Comparison of ENCODE assay signal across 1 cellular context in the genomic region with DNA sequence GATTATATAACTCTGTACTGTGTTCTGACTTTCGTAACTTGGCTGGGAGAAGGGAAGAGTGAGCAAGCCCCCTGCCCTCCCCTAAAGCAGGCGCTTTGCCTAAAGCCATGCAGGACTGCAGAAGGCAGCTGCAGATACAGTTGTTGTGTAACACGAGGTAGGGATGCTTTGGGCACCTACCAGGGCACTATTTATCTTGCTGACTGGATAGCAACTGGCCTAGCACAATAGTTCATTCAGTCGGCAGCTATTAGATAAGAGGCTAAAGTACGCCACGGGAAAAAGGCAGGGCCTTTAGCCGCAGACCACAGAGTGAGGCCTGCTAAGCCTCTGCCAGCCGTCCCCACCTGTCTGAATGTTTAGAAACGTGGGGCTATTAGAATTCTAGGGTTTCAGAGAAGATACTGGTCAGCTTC.
TF ChIP-seq lines count a peak whose summit lies in the region.

No MANE protein-coding gene starts in this region.

TF ChIP-seq in HepG2, 621 proteins besides CTCF, POLR2A, EP300 and RAD21 (continued from another document and continues in another):
- TF ChIP-seq, protein P1, sequence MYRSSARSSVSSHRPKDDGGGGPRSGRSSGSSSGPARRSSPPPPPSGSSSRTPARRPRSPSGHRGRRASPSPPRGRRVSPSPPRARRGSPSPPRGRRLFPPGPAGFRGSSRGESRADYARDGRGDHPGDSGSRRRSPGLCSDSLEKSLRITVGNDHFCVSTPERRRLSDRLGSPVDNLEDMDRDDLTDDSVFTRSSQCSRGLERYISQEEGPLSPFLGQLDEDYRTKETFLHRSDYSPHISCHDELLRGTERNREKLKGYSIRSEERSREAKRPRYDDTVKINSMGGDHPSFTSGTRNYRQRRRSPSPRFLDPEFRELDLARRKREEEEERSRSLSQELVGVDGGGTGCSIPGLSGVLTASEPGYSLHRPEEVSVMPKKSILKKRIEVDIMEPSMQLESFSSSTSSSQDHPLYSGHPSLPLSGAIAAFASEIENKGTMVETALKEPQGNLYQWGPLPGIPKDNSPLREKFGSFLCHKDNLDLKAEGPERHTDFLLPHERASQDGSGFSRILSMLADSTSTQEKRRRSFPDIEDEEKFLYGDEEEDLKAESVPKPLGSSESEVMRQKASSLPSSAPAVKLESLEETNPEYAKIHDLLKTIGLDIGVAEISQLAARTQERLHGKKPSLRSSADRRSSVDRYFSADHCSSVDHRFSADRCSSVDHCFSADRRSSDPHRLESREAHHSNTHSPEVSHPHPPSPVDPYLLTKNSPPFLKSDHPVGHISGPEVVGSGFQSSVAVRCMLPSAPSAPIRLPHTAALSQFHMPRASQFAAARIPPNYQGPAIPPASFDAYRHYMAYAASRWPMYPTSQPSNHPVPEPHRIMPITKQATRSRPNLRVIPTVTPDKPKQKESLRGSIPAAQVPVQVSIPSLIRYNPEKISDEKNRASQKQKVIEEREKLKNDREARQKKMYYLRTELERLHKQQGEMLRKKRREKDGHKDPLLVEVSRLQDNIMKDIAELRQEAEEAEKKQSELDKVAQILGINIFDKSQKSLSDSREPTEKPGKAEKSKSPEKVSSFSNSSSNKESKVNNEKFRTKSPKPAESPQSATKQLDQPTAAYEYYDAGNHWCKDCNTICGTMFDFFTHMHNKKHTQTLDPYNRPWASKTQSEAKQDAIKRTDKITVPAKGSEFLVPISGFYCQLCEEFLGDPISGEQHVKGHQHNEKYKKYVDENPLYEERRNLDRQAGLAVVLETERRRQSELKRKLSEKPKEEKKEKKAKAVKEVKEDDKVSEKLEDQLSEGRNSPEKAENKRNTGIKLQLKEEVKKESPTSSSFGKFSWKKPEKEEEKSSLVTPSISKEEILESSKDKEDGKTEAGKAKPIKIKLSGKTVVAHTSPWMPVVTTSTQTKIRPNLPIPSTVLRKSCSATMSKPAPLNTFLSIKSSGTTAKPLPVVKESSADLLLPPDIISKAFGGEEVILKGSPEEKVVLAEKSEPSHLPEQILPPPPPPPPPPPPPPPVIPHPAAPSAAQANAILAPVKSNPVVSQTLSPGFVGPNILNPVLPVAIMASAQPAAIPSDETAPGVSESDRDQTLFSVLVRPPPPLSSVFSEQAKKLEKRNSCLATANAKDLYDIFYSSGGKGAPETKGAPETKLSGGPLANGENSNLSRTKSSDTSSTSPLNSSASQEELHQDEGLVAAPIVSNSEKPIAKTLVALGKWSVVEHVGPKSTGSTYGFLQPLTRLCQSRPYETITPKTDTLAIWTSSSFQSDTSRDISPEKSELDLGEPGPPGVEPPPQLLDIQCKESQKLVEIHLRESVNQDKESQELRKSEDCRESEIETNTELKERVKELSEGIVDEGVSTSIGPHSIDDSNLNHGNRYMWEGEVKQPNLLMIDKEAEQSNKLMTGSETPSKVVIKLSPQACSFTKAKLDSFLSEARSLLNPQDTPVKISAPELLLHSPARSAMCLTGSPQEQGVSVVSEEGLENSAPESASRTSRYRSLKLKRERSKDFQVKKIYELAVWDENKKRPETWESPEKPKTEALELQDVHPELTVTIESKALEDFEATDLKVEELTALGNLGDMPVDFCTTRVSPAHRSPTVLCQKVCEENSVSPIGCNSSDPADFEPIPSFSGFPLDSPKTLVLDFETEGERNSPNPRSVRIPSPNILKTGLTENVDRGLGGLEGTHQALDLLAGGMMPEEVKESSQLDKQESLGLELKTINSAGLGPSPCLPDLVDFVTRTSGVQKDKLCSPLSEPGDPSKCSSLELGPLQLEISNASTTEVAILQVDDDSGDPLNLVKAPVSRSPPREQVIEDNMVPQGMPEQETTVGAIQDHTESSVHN (CRISPR knock-in tag; IDR thresholded peaks at IDR 0.05) = no peak
- TF ChIP-seq ZNF180 (CRISPR knock-in tag; IDR thresholded peaks at IDR 0.05; ENCODE audit: borderline replicate concordance, low read depth) (no peak), SIN3A (IDR thresholded peaks at IDR 0.05; ENCODE audit: borderline replicate concordance, low read depth, low read length) (no peak), SRSF1 (optimal IDR thresholded peaks at IDR 0.05; ENCODE audit: low read depth, low read length) (no peak), MZF1 (CRISPR knock-in tag; IDR thresholded peaks at IDR 0.05; ENCODE audit: borderline replicate concordance) (no peak), SAP130 (CRISPR knock-in tag; IDR thresholded peaks at IDR 0.05; ENCODE audit: low read depth) (peak; percentile 85), DR1 (CRISPR knock-in tag; IDR thresholded peaks at IDR 0.05) (no peak), PCBP2 (optimal IDR thresholded peaks at IDR 0.05; ENCODE audit: low read depth, low read length, poor library complexity, severe bottlenecking) (no peak), CBFB (CRISPR knock-in tag; IDR thresholded peaks at IDR 0.05) (peak; percentile 60; the same call in 1 of the 2 replicates), ZFAT (CRISPR knock-in tag; conservative IDR thresholded peaks at IDR 0.05) (no peak), ZSCAN29 (CRISPR knock-in tag; conservative IDR thresholded peaks at IDR 0.05) (0 out of 2 replicates have a peak, but pooled peaks have one; percentile 39), TP53 (CRISPR knock-in tag; conservative IDR thresholded peaks at IDR 0.05) (no peak), ZFP37 (CRISPR knock-in tag; IDR thresholded peaks at IDR 0.05; ENCODE audit: borderline replicate concordance) (peak; percentile 71; the same call in 1 of the 2 replicates), TBP (CRISPR knock-in tag; IDR thresholded peaks at IDR 0.05) (no peak), ZNF256 (CRISPR knock-in tag; conservative IDR thresholded peaks at IDR 0.05) (no peak), TEAD2 (CRISPR knock-in tag; IDR thresholded peaks at IDR 0.05) (no peak), HMG20A (CRISPR knock-in tag; IDR thresholded peaks at IDR 0.05; ENCODE audit: borderline replicate concordance) (peak; percentile 64; the same call in 1 of the 2 replicates), ZNF451 (CRISPR knock-in tag; IDR thresholded peaks at IDR 0.05) (no peak), ZSCAN25 (CRISPR knock-in tag; IDR thresholded peaks at IDR 0.05) (peak; percentile 40; the same call in 1 of the 2 replicates)
- TF ChIP-seq, protein P2, sequence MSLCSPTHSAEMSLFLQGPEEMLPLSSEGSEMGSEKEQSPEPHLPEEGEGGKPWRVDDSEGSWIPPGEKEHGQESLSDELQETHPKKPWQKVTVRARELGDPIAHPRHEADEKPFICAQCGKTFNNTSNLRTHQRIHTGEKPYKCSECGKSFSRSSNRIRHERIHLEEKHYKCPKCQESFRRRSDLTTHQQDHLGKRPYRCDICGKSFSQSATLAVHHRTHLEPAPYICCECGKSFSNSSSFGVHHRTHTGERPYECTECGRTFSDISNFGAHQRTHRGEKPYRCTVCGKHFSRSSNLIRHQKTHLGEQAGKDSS (CRISPR knock-in tag; IDR thresholded peaks at IDR 0.05; ENCODE audit: borderline replicate concordance, low read depth) = 0 out of 2 replicates have a peak, but pooled peaks have one; percentile 39
- TF ChIP-seq, protein P3, sequence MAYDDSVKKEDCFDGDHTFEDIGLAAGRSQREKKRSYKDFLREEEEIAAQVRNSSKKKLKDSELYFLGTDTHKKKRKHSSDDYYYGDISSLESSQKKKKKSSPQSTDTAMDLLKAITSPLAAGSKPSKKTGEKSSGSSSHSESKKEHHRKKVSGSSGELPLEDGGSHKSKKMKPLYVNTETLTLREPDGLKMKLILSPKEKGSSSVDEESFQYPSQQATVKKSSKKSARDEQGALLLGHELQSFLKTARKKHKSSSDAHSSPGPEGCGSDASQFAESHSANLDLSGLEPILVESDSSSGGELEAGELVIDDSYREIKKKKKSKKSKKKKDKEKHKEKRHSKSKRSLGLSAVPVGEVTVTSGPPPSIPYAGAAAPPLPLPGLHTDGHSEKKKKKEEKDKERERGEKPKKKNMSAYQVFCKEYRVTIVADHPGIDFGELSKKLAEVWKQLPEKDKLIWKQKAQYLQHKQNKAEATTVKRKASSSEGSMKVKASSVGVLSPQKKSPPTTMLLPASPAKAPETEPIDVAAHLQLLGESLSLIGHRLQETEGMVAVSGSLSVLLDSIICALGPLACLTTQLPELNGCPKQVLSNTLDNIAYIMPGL (CRISPR knock-in tag; IDR thresholded peaks at IDR 0.05; ENCODE audit: borderline replicate concordance in 1 of 2, low read depth in 1 of 2) = peak; percentile 28 to 53; a peak in 2 of 4 replicates
- TF ChIP-seq, protein P4, sequence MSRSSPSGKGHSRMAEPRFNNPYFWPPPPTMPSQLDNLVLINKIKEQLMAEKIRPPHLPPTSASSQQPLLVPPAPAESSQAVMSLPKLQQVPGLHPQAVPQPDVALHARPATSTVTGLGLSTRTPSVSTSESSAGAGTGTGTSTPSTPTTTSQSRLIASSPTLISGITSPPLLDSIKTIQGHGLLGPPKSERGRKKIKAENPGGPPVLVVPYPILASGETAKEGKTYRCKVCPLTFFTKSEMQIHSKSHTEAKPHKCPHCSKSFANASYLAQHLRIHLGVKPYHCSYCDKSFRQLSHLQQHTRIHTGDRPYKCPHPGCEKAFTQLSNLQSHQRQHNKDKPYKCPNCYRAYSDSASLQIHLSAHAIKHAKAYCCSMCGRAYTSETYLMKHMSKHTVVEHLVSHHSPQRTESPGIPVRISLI (CRISPR knock-in tag; IDR thresholded peaks at IDR 0.05; ENCODE audit: borderline replicate concordance) = no peak
- TF ChIP-seq, protein P5, sequence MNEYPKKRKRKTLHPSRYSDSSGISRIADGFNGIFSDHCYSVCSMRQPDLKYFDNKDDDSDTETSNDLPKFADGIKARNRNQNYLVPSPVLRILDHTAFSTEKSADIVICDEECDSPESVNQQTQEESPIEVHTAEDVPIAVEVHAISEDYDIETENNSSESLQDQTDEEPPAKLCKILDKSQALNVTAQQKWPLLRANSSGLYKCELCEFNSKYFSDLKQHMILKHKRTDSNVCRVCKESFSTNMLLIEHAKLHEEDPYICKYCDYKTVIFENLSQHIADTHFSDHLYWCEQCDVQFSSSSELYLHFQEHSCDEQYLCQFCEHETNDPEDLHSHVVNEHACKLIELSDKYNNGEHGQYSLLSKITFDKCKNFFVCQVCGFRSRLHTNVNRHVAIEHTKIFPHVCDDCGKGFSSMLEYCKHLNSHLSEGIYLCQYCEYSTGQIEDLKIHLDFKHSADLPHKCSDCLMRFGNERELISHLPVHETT (CRISPR knock-in tag; conservative IDR thresholded peaks at IDR 0.05) = peak; percentile 53; the same call in 1 of the 2 replicates
- TF ChIP-seq, protein P6, sequence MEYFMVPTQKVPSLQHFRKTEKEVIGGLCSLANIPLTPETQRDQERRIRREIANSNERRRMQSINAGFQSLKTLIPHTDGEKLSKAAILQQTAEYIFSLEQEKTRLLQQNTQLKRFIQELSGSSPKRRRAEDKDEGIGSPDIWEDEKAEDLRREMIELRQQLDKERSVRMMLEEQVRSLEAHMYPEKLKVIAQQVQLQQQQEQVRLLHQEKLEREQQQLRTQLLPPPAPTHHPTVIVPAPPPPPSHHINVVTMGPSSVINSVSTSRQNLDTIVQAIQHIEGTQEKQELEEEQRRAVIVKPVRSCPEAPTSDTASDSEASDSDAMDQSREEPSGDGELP (IDR thresholded peaks at IDR 0.05; ENCODE audit: borderline replicate concordance, low read depth) = peak; percentile 46; the same call in 1 of the 2 replicates
- TF ChIP-seq, protein P7, sequence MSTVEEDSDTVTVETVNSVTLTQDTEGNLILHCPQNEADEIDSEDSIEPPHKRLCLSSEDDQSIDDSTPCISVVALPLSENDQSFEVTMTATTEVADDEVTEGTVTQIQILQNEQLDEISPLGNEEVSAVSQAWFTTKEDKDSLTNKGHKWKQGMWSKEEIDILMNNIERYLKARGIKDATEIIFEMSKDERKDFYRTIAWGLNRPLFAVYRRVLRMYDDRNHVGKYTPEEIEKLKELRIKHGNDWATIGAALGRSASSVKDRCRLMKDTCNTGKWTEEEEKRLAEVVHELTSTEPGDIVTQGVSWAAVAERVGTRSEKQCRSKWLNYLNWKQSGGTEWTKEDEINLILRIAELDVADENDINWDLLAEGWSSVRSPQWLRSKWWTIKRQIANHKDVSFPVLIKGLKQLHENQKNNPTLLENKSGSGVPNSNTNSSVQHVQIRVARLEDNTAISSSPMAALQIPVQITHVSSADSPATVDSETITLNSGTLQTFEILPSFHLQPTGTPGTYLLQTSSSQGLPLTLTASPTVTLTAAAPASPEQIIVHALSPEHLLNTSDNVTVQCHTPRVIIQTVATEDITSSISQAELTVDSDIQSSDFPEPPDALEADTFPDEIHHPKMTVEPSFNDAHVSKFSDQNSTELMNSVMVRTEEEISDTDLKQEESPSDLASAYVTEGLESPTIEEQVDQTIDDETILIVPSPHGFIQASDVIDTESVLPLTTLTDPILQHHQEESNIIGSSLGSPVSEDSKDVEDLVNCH (CRISPR knock-in tag; IDR thresholded peaks at IDR 0.05) = no peak
- TF ChIP-seq, protein P8, sequence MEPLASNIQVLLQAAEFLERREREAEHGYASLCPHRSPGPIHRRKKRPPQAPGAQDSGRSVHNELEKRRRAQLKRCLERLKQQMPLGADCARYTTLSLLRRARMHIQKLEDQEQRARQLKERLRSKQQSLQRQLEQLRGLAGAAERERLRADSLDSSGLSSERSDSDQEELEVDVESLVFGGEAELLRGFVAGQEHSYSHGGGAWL (CRISPR knock-in tag; IDR thresholded peaks at IDR 0.05) = no peak
- TF ChIP-seq, protein P9, sequence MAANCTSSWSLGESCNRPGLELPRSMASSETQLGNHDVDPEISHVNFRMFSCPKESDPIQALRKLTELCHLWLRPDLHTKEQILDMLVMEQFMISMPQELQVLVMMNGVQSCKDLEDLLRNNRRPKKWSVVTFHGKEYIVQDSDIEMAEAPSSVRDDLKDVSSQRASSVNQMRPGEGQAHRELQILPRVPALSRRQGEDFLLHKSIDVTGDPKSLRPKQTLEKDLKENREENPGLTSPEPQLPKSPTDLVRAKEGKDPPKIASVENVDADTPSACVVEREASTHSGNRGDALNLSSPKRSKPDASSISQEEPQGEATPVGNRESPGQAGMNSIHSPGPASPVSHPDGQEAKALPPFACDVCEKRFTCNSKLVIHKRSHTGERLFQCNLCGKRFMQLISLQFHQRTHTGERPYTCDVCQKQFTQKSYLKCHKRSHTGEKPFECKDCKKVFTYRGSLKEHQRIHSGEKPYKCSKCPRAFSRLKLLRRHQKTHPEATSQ (CRISPR knock-in tag; IDR thresholded peaks at IDR 0.05; ENCODE audit: borderline replicate concordance) = peak; percentile 74; the same call in 1 of the 2 replicates
- TF ChIP-seq, protein P10, sequence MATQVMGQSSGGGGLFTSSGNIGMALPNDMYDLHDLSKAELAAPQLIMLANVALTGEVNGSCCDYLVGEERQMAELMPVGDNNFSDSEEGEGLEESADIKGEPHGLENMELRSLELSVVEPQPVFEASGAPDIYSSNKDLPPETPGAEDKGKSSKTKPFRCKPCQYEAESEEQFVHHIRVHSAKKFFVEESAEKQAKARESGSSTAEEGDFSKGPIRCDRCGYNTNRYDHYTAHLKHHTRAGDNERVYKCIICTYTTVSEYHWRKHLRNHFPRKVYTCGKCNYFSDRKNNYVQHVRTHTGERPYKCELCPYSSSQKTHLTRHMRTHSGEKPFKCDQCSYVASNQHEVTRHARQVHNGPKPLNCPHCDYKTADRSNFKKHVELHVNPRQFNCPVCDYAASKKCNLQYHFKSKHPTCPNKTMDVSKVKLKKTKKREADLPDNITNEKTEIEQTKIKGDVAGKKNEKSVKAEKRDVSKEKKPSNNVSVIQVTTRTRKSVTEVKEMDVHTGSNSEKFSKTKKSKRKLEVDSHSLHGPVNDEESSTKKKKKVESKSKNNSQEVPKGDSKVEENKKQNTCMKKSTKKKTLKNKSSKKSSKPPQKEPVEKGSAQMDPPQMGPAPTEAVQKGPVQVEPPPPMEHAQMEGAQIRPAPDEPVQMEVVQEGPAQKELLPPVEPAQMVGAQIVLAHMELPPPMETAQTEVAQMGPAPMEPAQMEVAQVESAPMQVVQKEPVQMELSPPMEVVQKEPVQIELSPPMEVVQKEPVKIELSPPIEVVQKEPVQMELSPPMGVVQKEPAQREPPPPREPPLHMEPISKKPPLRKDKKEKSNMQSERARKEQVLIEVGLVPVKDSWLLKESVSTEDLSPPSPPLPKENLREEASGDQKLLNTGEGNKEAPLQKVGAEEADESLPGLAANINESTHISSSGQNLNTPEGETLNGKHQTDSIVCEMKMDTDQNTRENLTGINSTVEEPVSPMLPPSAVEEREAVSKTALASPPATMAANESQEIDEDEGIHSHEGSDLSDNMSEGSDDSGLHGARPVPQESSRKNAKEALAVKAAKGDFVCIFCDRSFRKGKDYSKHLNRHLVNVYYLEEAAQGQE (IDR thresholded peaks at IDR 0.05; ENCODE audit: borderline replicate concordance in 1 of 2, low read depth in 1 of 2, low read length in 2 of 2) = no peak
